In the genomic region with DNA sequence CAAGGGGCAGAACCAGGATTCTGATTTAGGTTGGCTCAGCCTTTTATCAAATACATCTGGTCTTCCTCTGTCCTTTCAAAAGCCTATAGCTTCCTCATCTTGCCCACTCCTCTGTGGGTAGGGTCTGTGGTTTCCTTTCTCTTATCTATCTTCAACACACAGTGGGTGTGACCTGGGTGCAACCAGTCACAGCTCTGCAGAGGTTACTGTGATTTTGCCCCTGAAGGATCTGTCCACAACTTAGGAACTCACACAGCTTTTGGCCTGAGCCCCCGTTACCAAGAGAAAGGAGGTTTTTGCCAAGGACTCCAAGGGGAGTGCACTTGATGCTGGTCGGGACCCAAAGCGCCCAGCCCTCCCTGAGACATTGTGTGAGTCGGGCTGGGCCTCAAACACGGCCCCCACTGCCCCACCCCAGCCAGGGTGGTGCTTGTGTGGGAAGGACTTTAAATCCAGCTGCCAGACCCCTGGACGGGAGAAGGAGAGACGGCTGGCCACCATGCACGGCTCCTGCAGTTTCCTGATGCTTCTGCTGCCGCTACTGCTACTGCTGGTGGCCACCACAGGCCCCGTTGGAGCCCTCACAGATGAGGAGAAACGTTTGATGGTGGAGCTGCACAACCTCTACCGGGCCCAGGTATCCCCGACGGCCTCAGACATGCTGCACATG, we compare ENCODE assay signal across 13 cellular contexts. TPM values are rescaled to one million over a fixed set of nuclear protein-coding genes. Genes with fewer than 3 reads are reported as not detected.
DNase-seq lines count a peak whose midpoint lies in the region; TF ChIP-seq lines count a peak whose summit lies in the region.
"Had no signal": no experiment of that assay in that cellular context is flagged by ENCODE, and none has a peak within 500 bp of the region (broad histone marks: within the 10 kb centered on the region; RNA-seq: fewer than 3 reads in every experiment).

PI16 (plus strand) TSS at position 477 of the 670 bp plus-strand sequence; CDS start at position 500, 23 bp downstream.

- intact Hi-C loops in CD4-positive, alpha-beta memory T cell (cut with micrococcal nuclease), result no loop called here
- intact Hi-C loops in OCI-LY7 (cut with micrococcal nuclease; ENCODE audit: unreplicated experiment), result no loop called here

- peak within 1 kb of the TSS; percentile 33 for H3K27ac ChIP-seq in CD4-positive, alpha-beta memory T cell (ENCODE audit: low read depth, low read length)
- H3K27ac ChIP-seq in OCI-LY7 (ENCODE audit: low read depth, low read length, poor library complexity, severe bottlenecking) (no peak within 1 kb of the TSS), trophoblast cell (ENCODE audit: low read depth, low read length) (no peak within 1 kb of the TSS)
- H3K27ac ChIP-seq: upper lobe of left lung had no signal

- no peak within 1 kb of the TSS for H4K12ac ChIP-seq in trophoblast cell (ENCODE audit: low read depth, low read length)

- no peak within 1 kb of the TSS for H3K23ac ChIP-seq in trophoblast cell (ENCODE audit: low read length)

- H4K91ac ChIP-seq in trophoblast cell (ENCODE audit: low read depth, low read length), result no peak within 1 kb of the TSS

- peak within 1 kb of the TSS; percentile 64 to 94 (median 88) for H3K27ac Mint-ChIP-seq in CD4-positive, alpha-beta memory T cell
- H3K27ac Mint-ChIP-seq in chondrocyte (ENCODE audit: unreplicated experiment), result no peak within 1 kb of the TSS
- H3K27ac Mint-ChIP-seq in mesothelial cell of epicardium, result no peak within 1 kb of the TSS

- peak within 1 kb of the TSS; percentile 83 to 93 (median 88) for H3K4me3 Mint-ChIP-seq in CD4-positive, alpha-beta memory T cell
- no peak within 1 kb of the TSS for H3K4me3 Mint-ChIP-seq in chondrocyte (ENCODE audit: unreplicated experiment)
- no peak within 1 kb of the TSS for H3K4me3 Mint-ChIP-seq in mesothelial cell of epicardium

- no CpG with 5 or more reads among the region's 14 CpGs for WGBS in trophoblast cell (ENCODE audit: extremely low coverage, insufficient coverage, insufficient read length)

- no peaks in the 10 kb centered on the region for H4K20me1 ChIP-seq in OCI-LY7 (ENCODE audit: insufficient read depth, low read length)

- H3K36me3 Mint-ChIP-seq in CD4-positive, alpha-beta memory T cell, result no peaks in the 10 kb centered on the region
- H3K36me3 Mint-ChIP-seq in chondrocyte (ENCODE audit: low read depth), result no peaks in the 10 kb centered on the region
- no peaks in the 10 kb centered on the region for H3K36me3 Mint-ChIP-seq in mesothelial cell of epicardium

- no peaks in the 10 kb centered on the region for H3K79me2 ChIP-seq in OCI-LY7 (ENCODE audit: insufficient read depth, low read depth, low read length)
- H3K79me2 ChIP-seq in trophoblast cell (ENCODE audit: control insufficient read depth, insufficient read depth, low read length, poor library complexity), result no peaks in the 10 kb centered on the region

- TF ChIP-seq CTCF in OCI-LY7 (conservative IDR thresholded peaks at IDR 0.05; ENCODE audit: low read length) (no peak), chondrocyte (IDR thresholded peaks at IDR 0.05) (no peak), mesothelial cell of epicardium (IDR thresholded peaks at IDR 0.05; ENCODE audit: unreplicated experiment) (no peak)

- POLR2A ChIA-PET in CD4-positive, alpha-beta memory T cell (lab: Charles Lee; ENCODE audit: partially characterized antibody), result interaction anchor here (0.6 to 3.3 kb wide), 9 partner anchors 9 to 303 kb away, joined by 3 to 26 read pairs (median 3); partner anchors contain the start of genes C6orf89, MTCH1 and PPIL1
- POLR2A ChIA-PET in OCI-LY7 (lab: Charles Lee), result interaction anchor here (1.1 to 1.8 kb wide), 3 partner anchors 9 to 69 kb away, joined by 3 to 5 read pairs (median 4); partner anchors contain the start of genes C6orf89 and FGD2

- H2BK120ac ChIP-seq in trophoblast cell (ENCODE audit: insufficient read depth, low read length, poor library complexity), result no peak within 1 kb of the TSS

- H3K36me3 ChIP-seq in CD4-positive, alpha-beta memory T cell (ENCODE audit: insufficient read depth, low read length), result no peaks in the 10 kb centered on the region
- H3K36me3 ChIP-seq in OCI-LY7 (ENCODE audit: insufficient read depth, low read length), result no peaks in the 10 kb centered on the region
- H3K36me3 ChIP-seq in trophoblast cell (ENCODE audit: control insufficient read depth in 1 of 2, insufficient read depth in 2 of 2, low read length in 2 of 2), result no peaks in the 10 kb centered on the region
- H3K36me3 ChIP-seq: upper lobe of left lung had no signal

- H2BK5ac ChIP-seq in trophoblast cell (ENCODE audit: low read depth, low read length, poor library complexity), result no peak within 1 kb of the TSS

- no peak within 1 kb of the TSS for H4K8ac ChIP-seq in trophoblast cell (ENCODE audit: low read depth, low read length)

- H3K18ac ChIP-seq in trophoblast cell (ENCODE audit: low read length), result no peak within 1 kb of the TSS

- H3K79me1 ChIP-seq in trophoblast cell (ENCODE audit: low read length), result no peaks in the 10 kb centered on the region

- H3K9me3 Mint-ChIP-seq in CD4-positive, alpha-beta memory T cell, result no peaks in the 10 kb centered on the region
- H3K9me3 Mint-ChIP-seq in chondrocyte (ENCODE audit: low read depth), result no peaks in the 10 kb centered on the region
- H3K9me3 Mint-ChIP-seq in mesothelial cell of epicardium, result no peaks in the 10 kb centered on the region

- H3K9ac ChIP-seq in trophoblast cell (ENCODE audit: low read length), result no peak within 1 kb of the TSS

- H3K14ac ChIP-seq in trophoblast cell (ENCODE audit: low read length), result no peak within 1 kb of the TSS

- H3K9me2 ChIP-seq in OCI-LY7 (ENCODE audit: insufficient read depth, low read length), result no peaks in the 10 kb centered on the region

- no peaks in the 10 kb centered on the region for H3K27me3 Mint-ChIP-seq in CD4-positive, alpha-beta memory T cell
- H3K27me3 Mint-ChIP-seq in chondrocyte (ENCODE audit: low read depth) (no peaks in the 10 kb centered on the region), mesothelial cell of epicardium (ENCODE audit: low read depth) (no peaks in the 10 kb centered on the region)

- BruUV-seq in OCI-LY7 (replicated peaks; lab: Mats Ljungman, UMichigan), result no TSS peak

- peak within 1 kb of the TSS; percentile 45 for H3K4me2 ChIP-seq in OCI-LY7 (ENCODE audit: low read length)
- H3K4me2 ChIP-seq in trophoblast cell (ENCODE audit: low read length), result no peak within 1 kb of the TSS

- H2BK12ac ChIP-seq in trophoblast cell (ENCODE audit: low read length), result no peak within 1 kb of the TSS

- no peak within 1 kb of the TSS for H2AK5ac ChIP-seq in trophoblast cell (ENCODE audit: low read length)

- peaks cover 56% of the 10 kb centered on the region for H3K4me1 ChIP-seq in CD4-positive, alpha-beta memory T cell (ENCODE audit: insufficient read depth, low read length)
- peaks cover 20% of the 10 kb centered on the region for H3K4me1 ChIP-seq in OCI-LY7 (ENCODE audit: insufficient read depth, low read length, poor library complexity, severe bottlenecking)
- no peaks in the 10 kb centered on the region for H3K4me1 ChIP-seq in trophoblast cell (ENCODE audit: control insufficient read depth in 1 of 2, insufficient read depth in 2 of 2, low read length in 2 of 2)
- H3K4me1 ChIP-seq: upper lobe of left lung had no signal

- peak within 1 kb of the TSS; percentile 56 for H2AFZ ChIP-seq in OCI-LY7 (ENCODE audit: low read length)
- no peak within 1 kb of the TSS for H2AFZ ChIP-seq in trophoblast cell (ENCODE audit: insufficient read depth, low read length, poor library complexity)

- peak within 1 kb of the TSS; percentile 5 to 35 for H3K4me3 ChIP-seq in CD4-positive, alpha-beta memory T cell (ENCODE audit: low read length in 2 of 2)
- H3K4me3 ChIP-seq in OCI-LY7 (ENCODE audit: low read depth, low read length, poor library complexity, severe bottlenecking) (no peak within 1 kb of the TSS), trophoblast cell (ENCODE audit: low read depth, low read length) (no peak within 1 kb of the TSS)
- H3K4me3 ChIP-seq: mucosa of descending colon, upper lobe of left lung had no signal

- H3K4ac ChIP-seq in trophoblast cell (ENCODE audit: low read depth, low read length), result no peak within 1 kb of the TSS

- H3K4me1 Mint-ChIP-seq in CD4-positive, alpha-beta memory T cell, result peaks cover 42 to 59% (median 50%) of the 10 kb centered on the region in 4 donors
- H3K4me1 Mint-ChIP-seq in chondrocyte (ENCODE audit: low read depth), result peaks cover 8% of the 10 kb centered on the region
- H3K4me1 Mint-ChIP-seq in mesothelial cell of epicardium, result no peaks in the 10 kb centered on the region

- CTCF ChIA-PET in CD4-positive, alpha-beta memory T cell (lab: Charles Lee; ENCODE audit: partially characterized antibody), result interaction anchor here (0.9 to 3.9 kb wide), 5 partner anchors 9 to 189 kb away, joined by 3 to 21 read pairs (median 3); partner anchors contain the start of genes C6orf89 and MTCH1
- CTCF ChIA-PET in OCI-LY7 (lab: Charles Lee; ENCODE audit: unreplicated experiment), result no interaction called here

- no peaks in the 10 kb centered on the region for H3K9me3 ChIP-seq in CD4-positive, alpha-beta memory T cell (ENCODE audit: control insufficient read depth in 1 of 2, low read length in 2 of 2)
- H3K9me3 ChIP-seq in OCI-LY7 (ENCODE audit: low read length) (no peaks in the 10 kb centered on the region), trophoblast cell (ENCODE audit: insufficient read depth, low read depth, low read length) (no peaks in the 10 kb centered on the region)
- H3K9me3 ChIP-seq: mucosa of descending colon, upper lobe of left lung had no signal

- DNase-seq in CD4-positive, alpha-beta memory T cell, result peak; percentile 26 to 52 (median 33)
- no peak for DNase-seq in OCI-LY7 (ENCODE audit: low spot score)
- DNase-seq in chondrocyte (ENCODE audit: low spot score), result peak; percentile 82
- DNase-seq in mucosa of gallbladder (ENCODE audit: low spot score), result no peak
- DNase-seq in DMS153 treated with DMSO at 0.1 percent for 48 hours (lab: John Stamatoyannopoulos, UW; ENCODE audit: unreplicated experiment), result no peak
- no peak for DNase-seq in mesothelial cell of epicardium (ENCODE audit: low spot score in 2 of 2, unreplicated experiment in 2 of 2)
- no peak for DNase-seq in NCI-H1092 treated with DMSO at 0.1 percent for 48 hours (lab: John Stamatoyannopoulos, UW)
- DNase-seq in trophoblast cell, result no peak
- DNase-seq: DMS 273 treated with DMSO at 0.1 percent for 48 hours; mucosa of descending colon; stimulated activated CD4-positive, alpha-beta T cell treated with anti-CD3 and anti-CD28 coated beads, Interleukin-1b, Interleukin-23, amount 100 ng/mL, for 48 hours had no signal

- H3K27me3 ChIP-seq in CD4-positive, alpha-beta memory T cell (ENCODE audit: insufficient read depth, low read length), result no peaks in the 10 kb centered on the region
- H3K27me3 ChIP-seq in trophoblast cell (ENCODE audit: insufficient read depth, low read length), result no peaks in the 10 kb centered on the region
- H3K27me3 ChIP-seq: upper lobe of left lung had no signal

RNA-seq across cellular contexts. Expression of gene PI16, which starts in this region (rescaled TPM):
- total RNA-seq in CD4-positive, alpha-beta memory T cell, result 1 to 10 TPM; 5.8 to 6.0 TPM
- polyA plus RNA-seq in CD4-positive, alpha-beta memory T cell, result 10 to 100 TPM; 31.5 to 53.8 TPM
- total RNA-seq in OCI-LY7 (2014; rRNA removed; shearing (Covaris generic)), result not detected in 2 replicates
- 0.30 TPM in 1 of 2 replicates, not detected in the other for total RNA-seq in OCI-LY7 (2022)
- 0.15 TPM in 1 of 3 replicates, not detected in the others for total RNA-seq in chondrocyte
- total RNA-seq in mucosa of gallbladder, result 16.2 TPM
- not detected in 3 replicates for total RNA-seq in mesothelial cell of epicardium
- not detected in 2 replicates for polyA plus RNA-seq in trophoblast cell (2013)
- total RNA-seq: astrocyte had no signal

Comparison
In these comparisons a context has a peak if more than half of its experiments do, and no peak if none do; other contexts are left out.
1. Peak in DNase-seq in chondrocyte; RNA of the gene not detected or under 1 TPM.
2. DNase-seq: peak in CD4-positive, alpha-beta memory T cell (5 of 5); none in OCI-LY7 (single experiment), mucosa of gallbladder (single experiment), DMS153 treated with DMSO at 0.1 percent for 48 hours (single experiment), mesothelial cell of epicardium (0 of 2), NCI-H1092 treated with DMSO at 0.1 percent for 48 hours (single experiment) and trophoblast cell (0 of 2).
3. H3K4me3 ChIP-seq: peak in CD4-positive, alpha-beta memory T cell (2 of 2); none in OCI-LY7 (single experiment) and trophoblast cell (single experiment).
4. H3K27ac Mint-ChIP-seq: peak in CD4-positive, alpha-beta memory T cell (7 of 7); none in chondrocyte (single experiment) and mesothelial cell of epicardium (single experiment).
5. H3K4me3 Mint-ChIP-seq: peak in CD4-positive, alpha-beta memory T cell (8 of 8); none in chondrocyte (single experiment) and mesothelial cell of epicardium (single experiment).